Comparison of ENCODE assay signal across 2 cellular contexts in the genomic region with DNA sequence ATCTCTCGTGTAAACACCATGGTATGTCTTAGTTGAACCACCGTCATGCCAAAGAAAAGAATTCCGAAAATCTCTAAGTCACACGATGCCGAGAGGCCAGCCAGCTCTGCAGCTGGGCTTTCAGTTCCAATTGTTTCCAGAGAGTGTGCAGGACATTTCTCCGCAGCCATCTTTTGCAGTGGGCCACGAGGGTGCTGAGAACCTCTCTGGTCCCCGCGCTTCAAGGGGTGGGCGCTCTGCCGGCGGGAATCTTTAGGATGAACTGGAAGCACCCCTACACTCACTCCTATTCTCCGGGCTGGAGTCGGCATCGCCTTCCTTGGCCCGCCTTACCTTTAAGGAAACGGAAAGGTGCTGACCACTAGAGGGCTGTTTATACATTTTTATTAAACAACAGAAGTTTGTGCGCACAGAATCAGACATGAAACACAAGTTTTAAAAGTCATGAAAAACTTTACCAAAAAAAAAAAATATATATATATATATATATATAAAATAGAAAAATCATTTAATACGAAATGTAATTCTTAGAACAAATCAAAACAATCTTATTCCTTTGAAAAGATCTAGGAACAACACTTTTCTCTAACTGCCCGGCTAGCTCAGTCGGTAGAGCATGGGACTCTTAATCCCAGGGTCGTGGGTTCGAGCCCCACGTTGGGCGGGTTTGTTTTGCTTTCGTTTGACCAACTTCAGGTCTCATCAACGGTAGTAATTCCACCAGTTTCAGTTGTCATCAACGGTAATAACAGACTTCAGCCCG.
TF ChIP-seq lines count a peak whose summit lies in the region.

No MANE protein-coding gene starts in this region.

TF ChIP-seq in HEK293, 187 proteins besides CTCF, POLR2A, EP300 and RAD21 (continued from another document and continues in another):
- no peak for TF ChIP-seq ZNF366 (tag by site-specific recombination; conservative IDR thresholded peaks at IDR 0.05)
- TF ChIP-seq ZNF561 (tag by site-specific recombination; IDR thresholded peaks at IDR 0.05; ENCODE audit: borderline replicate concordance) = peak; percentile 33; the same call in 1 of the 2 replicates
- no peak for TF ChIP-seq ZNF140 (tag by site-specific recombination; IDR thresholded peaks at IDR 0.05)
- TF ChIP-seq ZNF121 (tag by site-specific recombination; IDR thresholded peaks at IDR 0.05) = no peak
- no peak for TF ChIP-seq ZNF776 (tag by site-specific recombination; IDR thresholded peaks at IDR 0.05; ENCODE audit: borderline replicate concordance)
- no peak for TF ChIP-seq ZNF600 (tag by site-specific recombination; IDR thresholded peaks at IDR 0.05)
- TF ChIP-seq, protein P1, sequence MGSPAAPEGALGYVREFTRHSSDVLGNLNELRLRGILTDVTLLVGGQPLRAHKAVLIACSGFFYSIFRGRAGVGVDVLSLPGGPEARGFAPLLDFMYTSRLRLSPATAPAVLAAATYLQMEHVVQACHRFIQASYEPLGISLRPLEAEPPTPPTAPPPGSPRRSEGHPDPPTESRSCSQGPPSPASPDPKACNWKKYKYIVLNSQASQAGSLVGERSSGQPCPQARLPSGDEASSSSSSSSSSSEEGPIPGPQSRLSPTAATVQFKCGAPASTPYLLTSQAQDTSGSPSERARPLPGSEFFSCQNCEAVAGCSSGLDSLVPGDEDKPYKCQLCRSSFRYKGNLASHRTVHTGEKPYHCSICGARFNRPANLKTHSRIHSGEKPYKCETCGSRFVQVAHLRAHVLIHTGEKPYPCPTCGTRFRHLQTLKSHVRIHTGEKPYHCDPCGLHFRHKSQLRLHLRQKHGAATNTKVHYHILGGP (tag by site-specific recombination; IDR thresholded peaks at IDR 0.05) = no peak
- TF ChIP-seq ZNF174 (tag by site-specific recombination; IDR thresholded peaks at IDR 0.05) = no peak
- TF ChIP-seq, protein P2, sequence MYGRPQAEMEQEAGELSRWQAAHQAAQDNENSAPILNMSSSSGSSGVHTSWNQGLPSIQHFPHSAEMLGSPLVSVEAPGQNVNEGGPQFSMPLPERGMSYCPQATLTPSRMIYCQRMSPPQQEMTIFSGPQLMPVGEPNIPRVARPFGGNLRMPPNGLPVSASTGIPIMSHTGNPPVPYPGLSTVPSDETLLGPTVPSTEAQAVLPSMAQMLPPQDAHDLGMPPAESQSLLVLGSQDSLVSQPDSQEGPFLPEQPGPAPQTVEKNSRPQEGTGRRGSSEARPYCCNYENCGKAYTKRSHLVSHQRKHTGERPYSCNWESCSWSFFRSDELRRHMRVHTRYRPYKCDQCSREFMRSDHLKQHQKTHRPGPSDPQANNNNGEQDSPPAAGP (tag by site-specific recombination; IDR thresholded peaks at IDR 0.05) = peak; percentile 44; the same call in 1 of the 2 replicates
- TF ChIP-seq ZNF623 (tag by site-specific recombination; IDR thresholded peaks at IDR 0.05) = no peak
- no peak for TF ChIP-seq ZNF2 (tag by site-specific recombination; IDR thresholded peaks at IDR 0.05)
- no peak for TF ChIP-seq ZBTB48 (tag by site-specific recombination; IDR thresholded peaks at IDR 0.05)
- 0 out of 2 replicates have a peak, but pooled peaks have one; percentile 42 for TF ChIP-seq ZNF610 (tag by site-specific recombination; IDR thresholded peaks at IDR 0.05; ENCODE audit: borderline replicate concordance)
- TF ChIP-seq, protein P3, sequence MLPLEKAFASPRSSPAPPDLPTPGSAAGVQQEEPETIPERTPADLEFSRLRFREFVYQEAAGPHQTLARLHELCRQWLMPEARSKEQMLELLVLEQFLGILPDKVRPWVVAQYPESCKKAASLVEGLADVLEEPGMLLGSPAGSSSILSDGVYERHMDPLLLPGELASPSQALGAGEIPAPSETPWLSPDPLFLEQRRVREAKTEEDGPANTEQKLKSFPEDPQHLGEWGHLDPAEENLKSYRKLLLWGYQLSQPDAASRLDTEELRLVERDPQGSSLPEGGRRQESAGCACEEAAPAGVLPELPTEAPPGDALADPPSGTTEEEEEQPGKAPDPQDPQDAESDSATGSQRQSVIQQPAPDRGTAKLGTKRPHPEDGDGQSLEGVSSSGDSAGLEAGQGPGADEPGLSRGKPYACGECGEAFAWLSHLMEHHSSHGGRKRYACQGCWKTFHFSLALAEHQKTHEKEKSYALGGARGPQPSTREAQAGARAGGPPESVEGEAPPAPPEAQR (tag by site-specific recombination; IDR thresholded peaks at IDR 0.05) = no peak
- TF ChIP-seq, protein P4, sequence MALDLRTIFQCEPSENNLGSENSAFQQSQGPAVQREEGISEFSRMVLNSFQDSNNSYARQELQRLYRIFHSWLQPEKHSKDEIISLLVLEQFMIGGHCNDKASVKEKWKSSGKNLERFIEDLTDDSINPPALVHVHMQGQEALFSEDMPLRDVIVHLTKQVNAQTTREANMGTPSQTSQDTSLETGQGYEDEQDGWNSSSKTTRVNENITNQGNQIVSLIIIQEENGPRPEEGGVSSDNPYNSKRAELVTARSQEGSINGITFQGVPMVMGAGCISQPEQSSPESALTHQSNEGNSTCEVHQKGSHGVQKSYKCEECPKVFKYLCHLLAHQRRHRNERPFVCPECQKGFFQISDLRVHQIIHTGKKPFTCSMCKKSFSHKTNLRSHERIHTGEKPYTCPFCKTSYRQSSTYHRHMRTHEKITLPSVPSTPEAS (tag by site-specific recombination; IDR thresholded peaks at IDR 0.05) = no peak
- TF ChIP-seq, protein P5, sequence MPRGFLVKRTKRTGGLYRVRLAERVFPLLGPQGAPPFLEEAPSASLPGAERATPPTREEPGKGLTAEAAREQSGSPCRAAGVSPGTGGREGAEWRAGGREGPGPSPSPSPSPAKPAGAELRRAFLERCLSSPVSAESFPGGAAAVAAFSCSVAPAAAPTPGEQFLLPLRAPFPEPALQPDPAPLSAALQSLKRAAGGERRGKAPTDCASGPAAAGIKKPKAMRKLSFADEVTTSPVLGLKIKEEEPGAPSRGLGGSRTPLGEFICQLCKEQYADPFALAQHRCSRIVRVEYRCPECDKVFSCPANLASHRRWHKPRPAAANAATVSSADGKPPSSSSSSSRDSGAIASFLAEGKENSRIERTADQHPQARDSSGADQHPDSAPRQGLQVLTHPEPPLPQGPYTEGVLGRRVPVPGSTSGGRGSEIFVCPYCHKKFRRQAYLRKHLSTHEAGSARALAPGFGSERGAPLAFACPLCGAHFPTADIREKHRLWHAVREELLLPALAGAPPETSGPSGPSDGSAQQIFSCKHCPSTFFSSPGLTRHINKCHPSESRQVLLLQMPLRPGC (tag by site-specific recombination; IDR thresholded peaks at IDR 0.05) = no peak
- 0 out of 2 replicates have a peak, but pooled peaks have one; percentile 25 for TF ChIP-seq ZNF335 (tag by site-specific recombination; conservative IDR thresholded peaks at IDR 0.05)
- TF ChIP-seq ZNF211 (tag by site-specific recombination; IDR thresholded peaks at IDR 0.05; ENCODE audit: low read depth) = no peak
- TF ChIP-seq ZNF132 (tag by site-specific recombination; IDR thresholded peaks at IDR 0.05; ENCODE audit: borderline replicate concordance) = no peak
- TF ChIP-seq ZNF169 (tag by site-specific recombination; IDR thresholded peaks at IDR 0.05) = no peak
- TF ChIP-seq ZNF670 (tag by site-specific recombination; IDR thresholded peaks at IDR 0.05; ENCODE audit: low read depth) = no peak
- TF ChIP-seq MYNN (tag by site-specific recombination; IDR thresholded peaks at IDR 0.05; ENCODE audit: borderline replicate concordance) = peak; percentile 79
- no peak for TF ChIP-seq ZNF707 (tag by site-specific recombination; IDR thresholded peaks at IDR 0.05)
- no peak for TF ChIP-seq ZSCAN16 (tag by site-specific recombination; IDR thresholded peaks at IDR 0.05)
- no peak for TF ChIP-seq ZNF274 (IDR thresholded peaks at IDR 0.05; ENCODE audit: low read length)
- no peak for TF ChIP-seq ZNF274 (tag by site-specific recombination; IDR thresholded peaks at IDR 0.05; ENCODE audit: borderline replicate concordance)
- no peak for TF ChIP-seq ZIC2 (tag by site-specific recombination; IDR thresholded peaks at IDR 0.05)
- TF ChIP-seq WT1 (tag by site-specific recombination; IDR thresholded peaks at IDR 0.05) = no peak

TF ChIP-seq in GM12878, 131 proteins besides CTCF, POLR2A, EP300 and RAD21 (continued from another document and continues in another):
- no peak for TF ChIP-seq RBBP5 (conservative IDR thresholded peaks at IDR 0.05)
- TF ChIP-seq MEF2A (IDR thresholded peaks at IDR 0.05; ENCODE audit: insufficient read depth, low read depth, low read length) = no peak
- 0 out of 2 replicates have a peak, but pooled peaks have one; percentile 9 for TF ChIP-seq CREM (IDR thresholded peaks at IDR 0.05; ENCODE audit: low read depth)
- no peak for TF ChIP-seq NFYA (IDR thresholded peaks at IDR 0.05; ENCODE audit: borderline replicate concordance, low read depth, low read length)
- TF ChIP-seq JUNB (IDR thresholded peaks at IDR 0.05) = 0 out of 2 replicates have a peak, but pooled peaks have one; percentile 12
- TF ChIP-seq, protein P6, sequence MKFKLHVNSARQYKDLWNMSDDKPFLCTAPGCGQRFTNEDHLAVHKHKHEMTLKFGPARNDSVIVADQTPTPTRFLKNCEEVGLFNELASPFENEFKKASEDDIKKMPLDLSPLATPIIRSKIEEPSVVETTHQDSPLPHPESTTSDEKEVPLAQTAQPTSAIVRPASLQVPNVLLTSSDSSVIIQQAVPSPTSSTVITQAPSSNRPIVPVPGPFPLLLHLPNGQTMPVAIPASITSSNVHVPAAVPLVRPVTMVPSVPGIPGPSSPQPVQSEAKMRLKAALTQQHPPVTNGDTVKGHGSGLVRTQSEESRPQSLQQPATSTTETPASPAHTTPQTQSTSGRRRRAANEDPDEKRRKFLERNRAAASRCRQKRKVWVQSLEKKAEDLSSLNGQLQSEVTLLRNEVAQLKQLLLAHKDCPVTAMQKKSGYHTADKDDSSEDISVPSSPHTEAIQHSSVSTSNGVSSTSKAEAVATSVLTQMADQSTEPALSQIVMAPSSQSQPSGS (IDR thresholded peaks at IDR 0.05; ENCODE audit: low read length) = 0 out of 2 replicates have a peak, but pooled peaks have one; percentile 33
- peak; percentile 26; the same call in 1 of the 2 replicates for TF ChIP-seq HCFC1 (IDR thresholded peaks at IDR 0.05; ENCODE audit: low read length)
- 0 out of 2 replicates have a peak, but pooled peaks have one; percentile 25 for TF ChIP-seq CBFB (IDR thresholded peaks at IDR 0.05; ENCODE audit: low read depth)
- no peak for TF ChIP-seq RAD51 (IDR thresholded peaks at IDR 0.05)
- no peak for TF ChIP-seq TCF3 (IDR thresholded peaks at IDR 0.05; ENCODE audit: borderline replicate concordance, insufficient read depth, low read depth, low read length)
- TF ChIP-seq IKZF2 (IDR thresholded peaks at IDR 0.05) = 0 out of 4 replicates have a peak, but pooled peaks of 1 of the 2 experiments have one; percentile 20
- TF ChIP-seq STAT1 (conservative IDR thresholded peaks at IDR 0.05) = no peak
- TF ChIP-seq YBX1 (IDR thresholded peaks at IDR 0.05) = no peak
- TF ChIP-seq GABPA (IDR thresholded peaks at IDR 0.05; ENCODE audit: low read depth) = peak; percentile 65; the same call in 1 of the 2 replicates
- peak; percentile 62; the same call in 1 of the 2 replicates for TF ChIP-seq YY1 (IDR thresholded peaks at IDR 0.05; ENCODE audit: low read depth, low read length)
- TF ChIP-seq PML (IDR thresholded peaks at IDR 0.05; ENCODE audit: low read length) = no peak
- TF ChIP-seq NR2F1 (conservative IDR thresholded peaks at IDR 0.05) = no peak
- TF ChIP-seq EED (IDR thresholded peaks at IDR 0.05; ENCODE audit: low read depth) = 0 out of 2 replicates have a peak, but pooled peaks have one; percentile 20
- TF ChIP-seq, protein P7, sequence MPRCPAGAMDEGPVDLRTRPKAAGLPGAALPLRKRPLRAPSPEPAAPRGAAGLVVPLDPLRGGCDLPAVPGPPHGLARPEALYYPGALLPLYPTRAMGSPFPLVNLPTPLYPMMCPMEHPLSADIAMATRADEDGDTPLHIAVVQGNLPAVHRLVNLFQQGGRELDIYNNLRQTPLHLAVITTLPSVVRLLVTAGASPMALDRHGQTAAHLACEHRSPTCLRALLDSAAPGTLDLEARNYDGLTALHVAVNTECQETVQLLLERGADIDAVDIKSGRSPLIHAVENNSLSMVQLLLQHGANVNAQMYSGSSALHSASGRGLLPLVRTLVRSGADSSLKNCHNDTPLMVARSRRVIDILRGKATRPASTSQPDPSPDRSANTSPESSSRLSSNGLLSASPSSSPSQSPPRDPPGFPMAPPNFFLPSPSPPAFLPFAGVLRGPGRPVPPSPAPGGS (IDR thresholded peaks at IDR 0.05; ENCODE audit: borderline replicate concordance, insufficient read depth, low read depth, low read length, poor library complexity, severe bottlenecking) = no peak
- no peak for TF ChIP-seq CEBPB (IDR thresholded peaks at IDR 0.05; ENCODE audit: borderline replicate concordance in 1 of 2, low read depth in 2 of 2, low read length in 2 of 2)
- no peak for TF ChIP-seq STAT3 (IDR thresholded peaks at IDR 0.05; ENCODE audit: low read depth, low read length)
- 0 out of 2 replicates have a peak, but pooled peaks have one; percentile 10 for TF ChIP-seq PAX5 (IDR thresholded peaks at IDR 0.05; ENCODE audit: borderline replicate concordance, low read depth, low read length)
- TF ChIP-seq DPF2 (IDR thresholded peaks at IDR 0.05) = no peak
- no peak for TF ChIP-seq ZNF274 (IDR thresholded peaks at IDR 0.05; ENCODE audit: insufficient read depth, insufficient read length)
- TF ChIP-seq IRF4 (IDR thresholded peaks at IDR 0.05; ENCODE audit: low read depth, low read length) = peak; percentile 50; the same call in 1 of the 2 replicates
- peak; percentile 41 for TF ChIP-seq RELA (IDR thresholded peaks at IDR 0.05; ENCODE audit: borderline replicate concordance, partially characterized antibody)
- TF ChIP-seq SREBF2 (IDR thresholded peaks at IDR 0.05; ENCODE audit: low read length) = peak; percentile 90
- peak; percentile 78; the same call in 1 of the 2 replicates for TF ChIP-seq ZSCAN29 (IDR thresholded peaks at IDR 0.05)
- peak; percentile 98 for TF ChIP-seq TARDBP (IDR thresholded peaks at IDR 0.05; ENCODE audit: borderline replicate concordance)
- TF ChIP-seq POLR2AphosphoS2 (IDR thresholded peaks at IDR 0.05; ENCODE audit: low read depth, low read length) = no peak
- TF ChIP-seq, protein P8, sequence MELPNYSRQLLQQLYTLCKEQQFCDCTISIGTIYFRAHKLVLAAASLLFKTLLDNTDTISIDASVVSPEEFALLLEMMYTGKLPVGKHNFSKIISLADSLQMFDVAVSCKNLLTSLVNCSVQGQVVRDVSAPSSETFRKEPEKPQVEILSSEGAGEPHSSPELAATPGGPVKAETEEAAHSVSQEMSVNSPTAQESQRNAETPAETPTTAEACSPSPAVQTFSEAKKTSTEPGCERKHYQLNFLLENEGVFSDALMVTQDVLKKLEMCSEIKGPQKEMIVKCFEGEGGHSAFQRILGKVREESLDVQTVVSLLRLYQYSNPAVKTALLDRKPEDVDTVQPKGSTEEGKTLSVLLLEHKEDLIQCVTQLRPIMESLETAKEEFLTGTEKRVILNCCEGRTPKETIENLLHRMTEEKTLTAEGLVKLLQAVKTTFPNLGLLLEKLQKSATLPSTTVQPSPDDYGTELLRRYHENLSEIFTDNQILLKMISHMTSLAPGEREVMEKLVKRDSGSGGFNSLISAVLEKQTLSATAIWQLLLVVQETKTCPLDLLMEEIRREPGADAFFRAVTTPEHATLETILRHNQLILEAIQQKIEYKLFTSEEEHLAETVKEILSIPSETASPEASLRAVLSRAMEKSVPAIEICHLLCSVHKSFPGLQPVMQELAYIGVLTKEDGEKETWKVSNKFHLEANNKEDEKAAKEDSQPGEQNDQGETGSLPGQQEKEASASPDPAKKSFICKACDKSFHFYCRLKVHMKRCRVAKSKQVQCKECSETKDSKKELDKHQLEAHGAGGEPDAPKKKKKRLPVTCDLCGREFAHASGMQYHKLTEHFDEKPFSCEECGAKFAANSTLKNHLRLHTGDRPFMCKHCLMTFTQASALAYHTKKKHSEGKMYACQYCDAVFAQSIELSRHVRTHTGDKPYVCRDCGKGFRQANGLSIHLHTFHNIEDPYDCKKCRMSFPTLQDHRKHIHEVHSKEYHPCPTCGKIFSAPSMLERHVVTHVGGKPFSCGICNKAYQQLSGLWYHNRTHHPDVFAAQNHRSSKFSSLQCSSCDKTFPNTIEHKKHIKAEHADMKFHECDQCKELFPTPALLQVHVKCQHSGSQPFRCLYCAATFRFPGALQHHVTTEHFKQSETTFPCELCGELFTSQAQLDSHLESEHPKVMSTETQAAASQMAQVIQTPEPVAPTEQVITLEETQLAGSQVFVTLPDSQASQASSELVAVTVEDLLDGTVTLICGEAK (IDR thresholded peaks at IDR 0.05; ENCODE audit: borderline replicate concordance) = peak; percentile 59; the same call in 1 of the 2 replicates
